In the genomic region with DNA sequence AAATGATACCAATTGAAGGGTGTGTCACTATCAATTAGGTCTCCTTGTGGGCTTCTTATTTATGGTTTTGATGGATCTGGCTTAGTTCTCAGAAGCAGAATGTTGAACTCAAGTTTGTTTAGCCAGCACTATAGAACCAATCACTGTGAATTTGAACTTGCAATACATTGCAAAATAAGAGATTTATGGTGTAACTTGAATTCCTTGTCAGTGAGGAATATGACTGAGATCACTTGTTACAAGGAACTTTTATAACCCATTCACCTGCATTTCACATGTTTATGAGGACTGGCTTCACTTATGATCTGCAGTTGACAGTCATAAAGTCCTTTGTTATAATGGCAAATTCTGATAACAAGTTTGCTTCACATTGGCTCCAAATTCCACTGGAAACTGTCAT, we compare ENCODE assay signal across 20 cellular contexts. TPM values are rescaled to one million over a fixed set of nuclear protein-coding genes. Genes with fewer than 3 reads are reported as not detected.
DNase-seq lines count a peak whose midpoint lies in the region; ATAC-seq, FAIRE-seq and TF ChIP-seq lines count a peak whose summit lies in the region.
"Had no signal": no experiment of that assay in that cellular context is flagged by ENCODE, and none has a peak within 500 bp of the region (broad histone marks: within the 10 kb centered on the region; RNA-seq: fewer than 3 reads in every experiment).

No MANE protein-coding gene starts in this region.

- H4K20me1 ChIP-seq in endothelial cell of umbilical vein (replicated peaks; ENCODE audit: control insufficient read depth, extremely low read depth, insufficient read depth, low read length) (no peaks in the 10 kb centered on the region), mammary epithelial cell (ENCODE audit: insufficient read depth, low read length) (no peaks in the 10 kb centered on the region)

- DNase-seq in right atrium auricular region (ENCODE audit: low spot score) (no peak), Right ventricle myocardium superior (no peak), endothelial cell of umbilical vein (ENCODE audit: low read depth, low spot score) (peak; percentile 75), dedifferentiated amniotic fluid mesenchymal stem cell (ENCODE audit: extremely low spot score) (no peak), mammary epithelial cell (no peak)
- DNase-seq in naive thymus-derived CD4-positive, alpha-beta T cell: no peak
- DNase-seq: activated gamma-delta T cell treated with Interleukin-2 at 50 U/mL for 16 hours; C1 segment of cervical spinal cord; cortex of kidney; NCI-H774; stimulated activated naive CD8-positive, alpha-beta T cell treated with anti-CD3 and anti-CD28 coated beads, Interleukin-15, Interleukin-2, amounts not matched to agents 100 U/mL and 50 U/mL, for 24 hours; upper lobe of left lung had no signal

- peak overlapping the region; percentile 99 to 100 for H3K27ac ChIP-seq in right atrium auricular region
- peak overlapping the region; percentile 26 for H3K27ac ChIP-seq in endothelial cell of umbilical vein (ENCODE audit: insufficient read depth, low read depth, low read length)
- H3K27ac ChIP-seq in naive thymus-derived CD4-positive, alpha-beta T cell (ENCODE audit: low read depth, low read length): no peak overlapping the region
- H3K27ac ChIP-seq in mammary epithelial cell (ENCODE audit: insufficient read depth, low read depth, low read length): no peak overlapping the region
- H3K27ac ChIP-seq: epithelial cell of prostate, gastroesophageal sphincter, SJSA1 had no signal

- peaks cover 31% of the 10 kb centered on the region for H3K4me1 Mint-ChIP-seq in nephron
- no peaks in the 10 kb centered on the region for H3K4me1 Mint-ChIP-seq in naive thymus-derived CD4-positive, alpha-beta T cell

- CTCF ChIA-PET in endothelial cell of umbilical vein (lab: Charles Lee): interaction anchor here (0.6 to 2.4 kb wide), 4 partner anchors 9 to 383 kb away, joined by 3 to 18 read pairs (median 6); no protein-coding TSS in a partner anchor
- CTCF ChIA-PET in naive thymus-derived CD4-positive, alpha-beta T cell (lab: Charles Lee): no interaction called here
- CTCF ChIA-PET in mammary epithelial cell (lab: Charles Lee; ENCODE audit: low non-redundant PET): no interaction called here

- no peak overlapping the region for H3K27ac Mint-ChIP-seq in nephron
- H3K27ac Mint-ChIP-seq in naive thymus-derived CD4-positive, alpha-beta T cell: no peak overlapping the region
- H3K27ac Mint-ChIP-seq: GM23338; T-helper 1 cell treated with Interleukin-12 subunit alpha and Interleukin-12 subunit beta and Interleukin-4 antibody, amounts not matched to agents 30 μg/mL and 1 μg/mL, for 36 hours had no signal

- H3K36me3 Mint-ChIP-seq in nephron (ENCODE audit: low read depth): peaks cover 44% of the 10 kb centered on the region
- no peaks in the 10 kb centered on the region for H3K36me3 Mint-ChIP-seq in naive thymus-derived CD4-positive, alpha-beta T cell

- H3K27me3 ChIP-seq in right atrium auricular region (no peaks in the 10 kb centered on the region), endothelial cell of umbilical vein (ENCODE audit: control insufficient read depth in 2 of 2, insufficient read depth in 2 of 2, low read length in 2 of 2) (no peaks in the 10 kb centered on the region), mammary epithelial cell (ENCODE audit: insufficient read depth, low read length) (no peaks in the 10 kb centered on the region)
- H3K27me3 ChIP-seq in naive thymus-derived CD4-positive, alpha-beta T cell (ENCODE audit: control insufficient read depth in 2 of 2, insufficient read depth in 2 of 2, low read length in 2 of 2): peaks cover 4% of the 10 kb centered on the region in 2 donors
- H3K27me3 ChIP-seq: SJSA1, upper lobe of left lung had no signal

- peaks cover 85% of the 10 kb centered on the region for H3K27me3 Mint-ChIP-seq in nephron (ENCODE audit: low read depth)
- peaks cover 32 to 49% (median 41%) of the 10 kb centered on the region in 5 donors for H3K27me3 Mint-ChIP-seq in naive thymus-derived CD4-positive, alpha-beta T cell

- no peak for FAIRE-seq in endothelial cell of umbilical vein (lab: Jason Lieb, UNC)
- FAIRE-seq: D721Med had no signal

- TF ChIP-seq CTCF in right atrium auricular region (IDR thresholded peaks at IDR 0.05) (no peak), endothelial cell of umbilical vein (IDR thresholded peaks at IDR 0.05; ENCODE audit: extremely low read depth in 1 of 2, insufficient read depth in 1 of 2, low read depth in 1 of 2, low read length in 2 of 2) (no peak), nephron (IDR thresholded peaks at IDR 0.05; ENCODE audit: unreplicated experiment in 3 of 3) (no peak), mammary epithelial cell (conservative IDR thresholded peaks at IDR 0.05 in 1 of 2, IDR thresholded peaks at IDR 0.05 in 1 of 2; ENCODE audit: extremely low read depth in 1 of 2, insufficient read depth in 1 of 2, low read depth in 1 of 2, low read length in 2 of 2) (no peak)

- no peak for TF ChIP-seq POLR2A in endothelial cell of umbilical vein (IDR thresholded peaks at IDR 0.05; ENCODE audit: low read depth, low read length)

- dilution Hi-C loops in endothelial cell of umbilical vein (cut with MboI; ENCODE audit: extremely low pct_ligation_motif_present, low sequenced_read_pairs) (loop anchor here (10.0 to 25.0 kb wide), 2 partner anchors 258 to 386 kb away; no protein-coding TSS in a partner anchor), mammary epithelial cell (cut with HindIII; ENCODE audit: low sequenced_read_pairs) (no loop called here)

- H3K4me3 ChIP-seq in right atrium auricular region (peak overlapping the region in 1 of 2 donors; percentile 95), endothelial cell of umbilical vein (replicated peaks in 1 of 3; ENCODE audit: insufficient read depth in 1 of 3, low read depth in 1 of 3, low read length in 3 of 3) (no peak overlapping the region), mammary epithelial cell (replicated peaks in 1 of 3; ENCODE audit: insufficient read depth in 1 of 3, low read depth in 2 of 3, low read length in 3 of 3) (no peak overlapping the region)
- H3K4me3 ChIP-seq in naive thymus-derived CD4-positive, alpha-beta T cell (ENCODE audit: low read length): no peak overlapping the region
- H3K4me3 ChIP-seq: gastroesophageal sphincter, GM23338, SJSA1, upper lobe of left lung had no signal

- peak overlapping the region in 2 of 3 experiments; percentile 18 to 56 for H3K4me3 Mint-ChIP-seq in nephron
- no peak overlapping the region for H3K4me3 Mint-ChIP-seq in naive thymus-derived CD4-positive, alpha-beta T cell
- H3K4me3 Mint-ChIP-seq: GM23338; T-helper 1 cell treated with Interleukin-12 subunit alpha and Interleukin-12 subunit beta and Interleukin-4 antibody, amounts not matched to agents 30 μg/mL and 1 μg/mL, for 36 hours had no signal

- POLR2A ChIA-PET in endothelial cell of umbilical vein (lab: Charles Lee): no interaction called here
- POLR2A ChIA-PET in naive thymus-derived CD4-positive, alpha-beta T cell (lab: Charles Lee): no interaction called here

- H3K9me3 ChIP-seq in right atrium auricular region (no peaks in the 10 kb centered on the region), endothelial cell of umbilical vein (replicated peaks; ENCODE audit: control insufficient read depth, insufficient read depth, low read length) (no peaks in the 10 kb centered on the region), mammary epithelial cell (replicated peaks; ENCODE audit: insufficient read depth, low read length) (no peaks in the 10 kb centered on the region)
- H3K9me3 ChIP-seq in naive thymus-derived CD4-positive, alpha-beta T cell (ENCODE audit: control insufficient read depth in 2 of 3, low read length in 3 of 3): no peaks in the 10 kb centered on the region
- H3K9me3 ChIP-seq: gastroesophageal sphincter, SJSA1, upper lobe of left lung had no signal

- no peaks in the 10 kb centered on the region for H3K9me1 ChIP-seq in endothelial cell of umbilical vein (replicated peaks; ENCODE audit: control insufficient read depth, extremely low read depth, insufficient read depth, low read length)

- H3K9me3 Mint-ChIP-seq in nephron: no peaks in the 10 kb centered on the region
- H3K9me3 Mint-ChIP-seq in naive thymus-derived CD4-positive, alpha-beta T cell: peaks cover 0 to 6% (median 0%) of the 10 kb centered on the region in 11 donors
- H3K9me3 Mint-ChIP-seq: T-helper 1 cell treated with Interleukin-12 subunit alpha and Interleukin-12 subunit beta and Interleukin-4 antibody, amounts not matched to agents 30 μg/mL and 1 μg/mL, for 36 hours had no signal

- H2AFZ ChIP-seq in endothelial cell of umbilical vein (ENCODE audit: low read depth, low read length) (no peak overlapping the region), mammary epithelial cell (ENCODE audit: low read depth, low read length) (no peak overlapping the region)
- H2AFZ ChIP-seq: GM23338 had no signal

- no peak for ATAC-seq in Right ventricle myocardium superior (ENCODE audit: poor library complexity)
- ATAC-seq in naive thymus-derived CD4-positive, alpha-beta T cell: no peak
- no peak for ATAC-seq in GM21723 (IDR thresholded peaks at IDR 0.05; ENCODE audit: unreplicated experiment)
- ATAC-seq: gastroesophageal sphincter; GM23338; stimulated activated naive CD8-positive, alpha-beta T cell treated with anti-CD3 and anti-CD28 coated beads, Interleukin-15, Interleukin-2, amounts not matched to agents 100 U/mL and 50 U/mL, for 24 hours had no signal

- in situ Hi-C loops in mammary epithelial cell (cut with MboI; ENCODE audit: low sequenced_read_pairs in 2 of 2): no loop called here

- H3K36me3 ChIP-seq in right atrium auricular region: peaks cover 72% of the 10 kb centered on the region
- peaks cover 0 to 12% of the 10 kb centered on the region in 2 experiments for H3K36me3 ChIP-seq in endothelial cell of umbilical vein (ENCODE audit: control insufficient read depth in 2 of 2, extremely low read depth in 1 of 2, insufficient read depth in 2 of 2, low read length in 2 of 2)
- H3K36me3 ChIP-seq in naive thymus-derived CD4-positive, alpha-beta T cell (ENCODE audit: control insufficient read depth in 2 of 3, insufficient read depth in 3 of 3, low read length in 3 of 3): no peaks in the 10 kb centered on the region
- no peaks in the 10 kb centered on the region for H3K36me3 ChIP-seq in mammary epithelial cell (ENCODE audit: insufficient read depth, low read length)

- H3K4me1 ChIP-seq in right atrium auricular region: peaks cover 0 to 38% of the 10 kb centered on the region in 2 donors
- peaks cover 73% of the 10 kb centered on the region for H3K4me1 ChIP-seq in endothelial cell of umbilical vein (ENCODE audit: control insufficient read depth, extremely low read depth, insufficient read depth, low read length)
- H3K4me1 ChIP-seq in naive thymus-derived CD4-positive, alpha-beta T cell (ENCODE audit: control insufficient read depth in 2 of 2, insufficient read depth in 2 of 2, low read length in 2 of 2): no peaks in the 10 kb centered on the region
- peaks cover 12% of the 10 kb centered on the region for H3K4me1 ChIP-seq in mammary epithelial cell (ENCODE audit: insufficient read depth, low read length)
- H3K4me1 ChIP-seq: SJSA1 had no signal

- BruUV-seq in endothelial cell of umbilical vein (replicated peaks; lab: Mats Ljungman, UMichigan) (no TSS peak), mammary epithelial cell (replicated peaks; lab: Mats Ljungman, UMichigan) (no TSS peak)

- H3K79me2 ChIP-seq in endothelial cell of umbilical vein (ENCODE audit: control insufficient read depth, insufficient read depth, low read length) (peaks cover 90% of the 10 kb centered on the region), mammary epithelial cell (ENCODE audit: insufficient read depth, low read length) (no peaks in the 10 kb centered on the region)

- H3K4me2 ChIP-seq in endothelial cell of umbilical vein (ENCODE audit: insufficient read depth, low read length) (peak overlapping the region; percentile 98), mammary epithelial cell (ENCODE audit: insufficient read depth, low read depth, low read length) (no peak overlapping the region)
- H3K4me2 ChIP-seq: GM23338 had no signal

- H3K9ac ChIP-seq in endothelial cell of umbilical vein (replicated peaks; ENCODE audit: extremely low read depth, insufficient read depth, low read length): no peak overlapping the region
- H3K9ac ChIP-seq in mammary epithelial cell (ENCODE audit: insufficient read depth, low read length): no peak overlapping the region

- intact Hi-C loops in Right ventricle myocardium superior (cut with DNase I) (no loop called here), endothelial cell of umbilical vein (cut with micrococcal nuclease) (no loop called here), mammary epithelial cell (cut with micrococcal nuclease) (loop anchor here (2.0 to 10.0 kb wide), 2 partner anchors 44 to 186 kb away; no protein-coding TSS in a partner anchor)
- intact Hi-C loops in naive thymus-derived CD4-positive, alpha-beta T cell (cut with micrococcal nuclease): loop anchor here in 1 of 2 donors (5.0 kb wide), 1 partner anchor 168 kb away; no protein-coding TSS in a partner anchor

RNA-seq across cellular contexts. Expression of a gene that starts 9.8 kb away (rescaled TPM):
- total RNA-seq in right atrium auricular region (10 to 100 TPM; 88.7 to 95.5 TPM), Right ventricle myocardium superior (56.0 TPM), endothelial cell of umbilical vein (14.6 and 14.9 TPM in 2 replicates), mammary epithelial cell (1 to 10 TPM; 1.0 to 3.6 TPM)
- polyA plus RNA-seq in endothelial cell of umbilical vein (3.9 and 4.1 TPM in 2 replicates), mammary epithelial cell (0.62 TPM)
- 3.5 and 3.7 TPM in 2 replicates for polyA plus RNA-seq in endothelial cell of umbilical vein (2011; cell fraction: cytosol; rRNA removed)
- 7.1 and 10.1 TPM in 2 replicates for polyA plus RNA-seq in endothelial cell of umbilical vein (2011; cell fraction: nucleus; rRNA removed)
- 5.8 and 7.2 TPM in 2 replicates for polyA plus RNA-seq in endothelial cell of umbilical vein (2012)
- polyA minus RNA-seq in endothelial cell of umbilical vein (2.7 and 3.8 TPM in 2 replicates), mammary epithelial cell (not detected)
- polyA minus RNA-seq in endothelial cell of umbilical vein (2011; cell fraction: cytosol; rRNA and poly(A)+ RNA removed): 5.7 TPM
- polyA minus RNA-seq in endothelial cell of umbilical vein (2011; cell fraction: nucleus; rRNA and poly(A)+ RNA removed): 13.0 and 24.8 TPM in 2 replicates
- total RNA-seq in naive thymus-derived CD4-positive, alpha-beta T cell: under 1 TPM in 2 of 5 experiments, not detected in 3; 0.19 to 0.44 TPM
- polyA plus RNA-seq in naive thymus-derived CD4-positive, alpha-beta T cell: not detected
- total RNA-seq: GM23338 had no signal

Comparison
In these comparisons a context has a peak if more than half of its experiments do, and no peak if none do; other contexts are left out.
1. H3K27ac ChIP-seq: peak in right atrium auricular region (2 of 2) and endothelial cell of umbilical vein (single experiment); none in naive thymus-derived CD4-positive, alpha-beta T cell (single experiment) and mammary epithelial cell (single experiment).
2. H3K4me3 Mint-ChIP-seq: peak in nephron (2 of 3); none in naive thymus-derived CD4-positive, alpha-beta T cell (0 of 10).